Comparison of ENCODE assay signal across 28 cellular contexts in the genomic region with DNA sequence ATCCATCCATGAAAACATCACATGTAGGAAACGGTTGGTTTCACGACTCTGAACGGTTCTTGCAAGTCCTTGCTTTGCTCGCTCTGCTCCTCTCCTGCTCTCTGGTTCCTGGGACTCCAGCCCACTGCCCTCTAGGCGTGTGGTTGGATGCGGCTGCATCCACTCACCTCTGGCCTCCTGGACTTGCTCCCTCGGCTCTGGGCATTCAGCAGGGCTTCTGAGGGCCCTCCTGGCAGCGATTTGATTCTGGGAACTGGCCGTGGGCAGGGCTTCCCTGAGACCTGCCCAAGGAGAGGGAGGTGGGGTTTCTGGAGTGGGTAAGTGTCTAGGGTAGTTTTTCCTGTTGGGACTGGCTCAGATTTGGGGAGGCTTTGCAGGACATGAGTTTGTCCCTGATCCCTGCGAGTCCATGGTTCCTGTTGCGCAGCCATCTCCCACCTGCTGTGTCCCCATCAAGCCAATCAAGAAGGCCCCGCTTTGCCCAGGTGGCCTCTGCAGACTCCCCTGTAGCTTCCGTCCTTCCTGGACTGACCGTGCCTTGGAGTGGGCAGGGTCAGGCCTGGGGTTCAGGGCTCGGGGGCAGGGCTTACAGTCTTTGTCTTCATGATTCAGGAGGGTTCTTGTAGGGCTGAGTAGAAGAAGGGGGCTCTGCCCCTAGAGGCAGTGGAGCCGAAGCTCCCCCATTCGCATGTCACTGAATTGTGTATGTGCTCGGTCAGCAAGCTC.
A peak's percentile ranks its signal among the peaks of the same experiment; 100 is the strongest.
DNase-seq lines count a peak whose midpoint lies in the region; ATAC-seq, FAIRE-seq and TF ChIP-seq lines count a peak whose summit lies in the region.
"Had no signal": no experiment of that assay in that cellular context is flagged by ENCODE, and none has a peak within 500 bp of the region (broad histone marks: within the 10 kb centered on the region; RNA-seq: fewer than 3 reads in every experiment).

No MANE protein-coding gene starts in this region.

- H3K9me2 ChIP-seq in MM.1S (replicated peaks; ENCODE audit: insufficient read depth, low read length), result no peaks in the 10 kb centered on the region

- no peaks in the 10 kb centered on the region for H3K27me3 Mint-ChIP-seq in WTC11 (ENCODE audit: low read depth)

- DNase-seq in cardiac septum (ENCODE audit: low spot score), result peak; percentile 47
- no peak for DNase-seq in left ventricle myocardium superior
- no peak for DNase-seq in WTC11 (ENCODE audit: low spot score)
- DNase-seq in kidney, result peak; percentile 41
- peak; percentile 38 for DNase-seq in upper lobe of right lung
- DNase-seq in GM12892 (ENCODE audit: insufficient read length), result no peak
- DNase-seq in MM.1S, result no peak
- DNase-seq: activated CD4-positive, alpha-beta memory T cell treated with anti-CD3 and anti-CD28 coated beads for 36 hours; activated naive CD8-positive, alpha-beta T cell treated with anti-CD3 and anti-CD28 coated beads for 36 hours; anterior cingulate cortex; effector CD8-positive, alpha-beta T cell; NCI-H1092; NCI-H1694 treated with DMSO at 0.1 percent for 48 hours; NCI-H2171; NCI-H510A; nucleus accumbens; psoas muscle; stimulated activated CD4-positive, alpha-beta T cell treated with anti-CD3 and anti-CD28 coated beads, Interleukin-4, amount 100 ng/mL, for 24 hours had no signal

- H3K36me3 ChIP-seq in kidney (ENCODE audit: control insufficient read depth in 1 of 2, insufficient read depth in 2 of 2, low read length in 2 of 2) (no peaks in the 10 kb centered on the region), upper lobe of right lung (no peaks in the 10 kb centered on the region), MM.1S (replicated peaks; ENCODE audit: insufficient read depth, low read length) (no peaks in the 10 kb centered on the region)
- H3K36me3 ChIP-seq: tibial nerve had no signal

- TF ChIP-seq CTCF in WTC11 (IDR thresholded peaks at IDR 0.05) (no peak), kidney (IDR thresholded peaks at IDR 0.05; ENCODE audit: borderline replicate concordance, extremely low read depth, insufficient read depth) (no peak), upper lobe of right lung (IDR thresholded peaks at IDR 0.05) (no peak), MM.1S (IDR thresholded peaks at IDR 0.05; ENCODE audit: low read length) (no peak)

- H4K20me1 ChIP-seq in MM.1S (ENCODE audit: insufficient read depth, low read length), result no peaks in the 10 kb centered on the region

- no peaks in the 10 kb centered on the region; the same call in 1 of the 2 replicates for H3K36me3 Mint-ChIP-seq in WTC11
- H3K36me3 Mint-ChIP-seq: activated CD4-positive, alpha-beta memory T cell treated with anti-CD3 and anti-CD28 coated beads for 36 hours; activated naive CD8-positive, alpha-beta T cell treated with anti-CD3 and anti-CD28 coated beads for 36 hours; mesothelial cell of epicardium had no signal

- H3K4me2 ChIP-seq in MM.1S (ENCODE audit: low read depth, low read length), result no peak overlapping the region

- peaks cover 58% of the 10 kb centered on the region for H3K4me1 Mint-ChIP-seq in WTC11
- H3K4me1 Mint-ChIP-seq: activated naive CD8-positive, alpha-beta T cell treated with anti-CD3 and anti-CD28 coated beads for 36 hours; mesothelial cell of epicardium had no signal

- intact Hi-C loops in cardiac septum (cut with DNase I), result no loop called here
- intact Hi-C loops in left ventricle myocardium superior (cut with micrococcal nuclease), result no loop called here
- intact Hi-C loops in kidney (cut with DNase I), result no loop called here
- intact Hi-C loops in upper lobe of right lung (cut with DNase I), result no loop called here

- H3K4me3 ChIP-seq in kidney (ENCODE audit: low read length in 2 of 2) (no peak overlapping the region), upper lobe of right lung (no peak overlapping the region), MM.1S (ENCODE audit: low read length) (no peak overlapping the region)
- H3K4me3 ChIP-seq: psoas muscle, tibial nerve had no signal

- no peaks in the 10 kb centered on the region for H3K4me1 ChIP-seq in kidney (ENCODE audit: control insufficient read depth in 1 of 2, insufficient read depth in 1 of 2, low read depth in 1 of 2, low read length in 2 of 2)
- H3K4me1 ChIP-seq in upper lobe of right lung, result no peaks in the 10 kb centered on the region
- no peaks in the 10 kb centered on the region for H3K4me1 ChIP-seq in MM.1S (ENCODE audit: low read length)
- H3K4me1 ChIP-seq: psoas muscle, tibial nerve had no signal

- H3K4me3 Mint-ChIP-seq in WTC11, result no peak overlapping the region
- H3K4me3 Mint-ChIP-seq: activated CD4-positive, alpha-beta memory T cell treated with anti-CD3 and anti-CD28 coated beads for 36 hours; activated naive CD8-positive, alpha-beta T cell treated with anti-CD3 and anti-CD28 coated beads for 36 hours; CD4-positive, alpha-beta T cell; mesothelial cell of epicardium had no signal

- H3K27me3 ChIP-seq in upper lobe of right lung, result peaks cover 3% of the 10 kb centered on the region
- H3K27me3 ChIP-seq in MM.1S (replicated peaks; ENCODE audit: insufficient read depth, low read length), result peaks cover 94% of the 10 kb centered on the region
- H3K27me3 ChIP-seq: tibial nerve had no signal

- peak overlapping the region; percentile 70 for H3K27ac Mint-ChIP-seq in WTC11
- H3K27ac Mint-ChIP-seq: activated CD4-positive, alpha-beta memory T cell treated with anti-CD3 and anti-CD28 coated beads for 36 hours; activated naive CD8-positive, alpha-beta T cell treated with anti-CD3 and anti-CD28 coated beads for 36 hours; activated T-helper 2 cell treated with anti-CD3 and anti-CD28 coated beads, Interferon-gamma antibody, Interleukin-2, Interleukin-4, amounts not matched to agents 10 μg/mL and 5 μg/mL and 100 μg/mL, durations not matched to agents 14 hours and 24 hours and 36 hours; CD4-positive, alpha-beta T cell; mesothelial cell of epicardium had no signal

- no peak overlapping the region for H2AFZ ChIP-seq in MM.1S (ENCODE audit: low read length)

- H3F3A ChIP-seq in MM.1S (ENCODE audit: insufficient read depth, low read length), result no peaks in the 10 kb centered on the region

- H3K79me2 ChIP-seq in MM.1S (ENCODE audit: low read length), result no peaks in the 10 kb centered on the region

- no peak for ATAC-seq in left ventricle myocardium superior
- peak; percentile 34 for ATAC-seq in WTC11
- no peak for ATAC-seq in upper lobe of right lung
- no peak for ATAC-seq in HG03039 (IDR thresholded peaks at IDR 0.05; ENCODE audit: unreplicated experiment)
- ATAC-seq: psoas muscle had no signal

- no peak for TF ChIP-seq POLR2A in GM12892 (IDR thresholded peaks at IDR 0.05; ENCODE audit: low read depth, low read length)

- CTCF ChIA-PET in WTC11 (lab: Charles Lee), result interaction anchor here (0.6 to 1.7 kb wide), 6 partner anchors 8 to 50 kb away, joined by 3 to 6 read pairs (median 4); no protein-coding TSS in a partner anchor

- no peak overlapping the region for H3K9ac ChIP-seq in kidney (ENCODE audit: low read length in 2 of 2)
- H3K9ac ChIP-seq in MM.1S (ENCODE audit: low read length), result no peak overlapping the region

- H3K27ac ChIP-seq in kidney (ENCODE audit: low read depth in 2 of 2, low read length in 2 of 2) (no peak overlapping the region), upper lobe of right lung (no peak overlapping the region), MM.1S (ENCODE audit: low read length) (no peak overlapping the region)
- H3K27ac ChIP-seq: psoas muscle, RWPE1, tibial nerve had no signal

- FAIRE-seq in kidney (lab: Jason Lieb, UNC) (no peak), GM12892 (lab: Jason Lieb, UNC) (no peak)
- FAIRE-seq: bronchial epithelial cell, colon, H54, islet of Langerhans had no signal

- H3K9me3 ChIP-seq in kidney (ENCODE audit: control insufficient read depth in 1 of 2, low read length in 2 of 2) (no peaks in the 10 kb centered on the region), upper lobe of right lung (no peaks in the 10 kb centered on the region), MM.1S (replicated peaks; ENCODE audit: insufficient read depth, low read length) (no peaks in the 10 kb centered on the region)
- H3K9me3 ChIP-seq: psoas muscle, tibial nerve had no signal

- no peaks in the 10 kb centered on the region for H3K9me3 Mint-ChIP-seq in WTC11
- H3K9me3 Mint-ChIP-seq: activated CD4-positive, alpha-beta memory T cell treated with anti-CD3 and anti-CD28 coated beads for 36 hours; activated naive CD8-positive, alpha-beta T cell treated with anti-CD3 and anti-CD28 coated beads for 36 hours; activated T-helper 2 cell treated with anti-CD3 and anti-CD28 coated beads, Interferon-gamma antibody, Interleukin-2, Interleukin-4, amounts not matched to agents 10 μg/mL and 5 μg/mL and 100 μg/mL, durations not matched to agents 14 hours and 24 hours and 36 hours; CD4-positive, alpha-beta T cell; mesothelial cell of epicardium had no signal

- POLR2A ChIA-PET in WTC11 (lab: Charles Lee), result no interaction called here

TF ChIP-seq in WTC11, 78 proteins besides CTCF, POLR2A, EP300 and RAD21 (continues in another document):
- TF ChIP-seq TEAD4 (CRISPR knock-in tag; IDR thresholded peaks at IDR 0.05) (no peak), CBFB (CRISPR knock-in tag; IDR thresholded peaks at IDR 0.05; ENCODE audit: low read depth) (no peak), NR2C2 (CRISPR knock-in tag; IDR thresholded peaks at IDR 0.05) (no peak), E2F5 (CRISPR knock-in tag; IDR thresholded peaks at IDR 0.05) (no peak), ZNF263 (CRISPR knock-in tag; IDR thresholded peaks at IDR 0.05; ENCODE audit: low read depth) (no peak), CREB1 (CRISPR knock-in tag; IDR thresholded peaks at IDR 0.05) (no peak), SP1 (CRISPR knock-in tag; conservative IDR thresholded peaks at IDR 0.05) (no peak), ZBTB21 (CRISPR knock-in tag; IDR thresholded peaks at IDR 0.05; ENCODE audit: borderline replicate concordance) (no peak)
- TF ChIP-seq, protein P1, sequence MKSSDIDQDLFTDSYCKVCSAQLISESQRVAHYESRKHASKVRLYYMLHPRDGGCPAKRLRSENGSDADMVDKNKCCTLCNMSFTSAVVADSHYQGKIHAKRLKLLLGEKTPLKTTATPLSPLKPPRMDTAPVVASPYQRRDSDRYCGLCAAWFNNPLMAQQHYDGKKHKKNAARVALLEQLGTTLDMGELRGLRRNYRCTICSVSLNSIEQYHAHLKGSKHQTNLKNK (CRISPR knock-in tag; IDR thresholded peaks at IDR 0.05), result no peak

Comparison
In these comparisons a context has a peak if more than half of its experiments do, and no peak if none do; other contexts are left out.
1. DNase-seq: peak in cardiac septum (single experiment), kidney (single experiment) and upper lobe of right lung (single experiment); none in left ventricle myocardium superior (single experiment), WTC11 (single experiment), GM12892 (single experiment) and MM.1S (single experiment).